1 cellular context compared by ENCODE assay signal in genomic region chr21:36166705-36167104, GRCh38.
TF ChIP-seq lines count a peak whose summit lies in the region.

No MANE protein-coding gene starts in this region.

TF ChIP-seq in K562, 482 proteins besides CTCF, POLR2A, EP300 and RAD21 (continued from another document):
- TF ChIP-seq MYC (IDR thresholded peaks at IDR 0.05; ENCODE audit: low read depth, low read length) (0 out of 2 replicates have a peak, but pooled peaks have one; percentile 30), MYC (CRISPR knock-in tag; IDR thresholded peaks at IDR 0.05; ENCODE audit: borderline replicate concordance, low read depth) (no peak), ARID1B (IDR thresholded peaks at IDR 0.05) (0 out of 2 replicates have a peak, but pooled peaks have one; percentile 42), SNIP1 (IDR thresholded peaks at IDR 0.05; ENCODE audit: low read depth) (no peak), CBFA2T3 (IDR thresholded peaks at IDR 0.05) (peak; percentile 50), ETV6 (IDR thresholded peaks at IDR 0.05; ENCODE audit: borderline replicate concordance in 1 of 2, low read depth in 2 of 2, low read length in 1 of 2) (no peak), ETV6 (CRISPR knock-in tag; IDR thresholded peaks at IDR 0.05; ENCODE audit: borderline replicate concordance) (no peak), CEBPB (tag; IDR thresholded peaks at IDR 0.05) (no peak)
- TF ChIP-seq, protein P1, sequence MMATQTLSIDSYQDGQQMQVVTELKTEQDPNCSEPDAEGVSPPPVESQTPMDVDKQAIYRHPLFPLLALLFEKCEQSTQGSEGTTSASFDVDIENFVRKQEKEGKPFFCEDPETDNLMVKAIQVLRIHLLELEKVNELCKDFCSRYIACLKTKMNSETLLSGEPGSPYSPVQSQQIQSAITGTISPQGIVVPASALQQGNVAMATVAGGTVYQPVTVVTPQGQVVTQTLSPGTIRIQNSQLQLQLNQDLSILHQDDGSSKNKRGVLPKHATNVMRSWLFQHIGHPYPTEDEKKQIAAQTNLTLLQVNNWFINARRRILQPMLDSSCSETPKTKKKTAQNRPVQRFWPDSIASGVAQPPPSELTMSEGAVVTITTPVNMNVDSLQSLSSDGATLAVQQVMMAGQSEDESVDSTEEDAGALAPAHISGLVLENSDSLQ (IDR thresholded peaks at IDR 0.05): peak; percentile 76
